Comparison of ENCODE assay signal across 1 cellular context in genomic region chr11:57667715-57668466, GRCh38.
TF ChIP-seq lines count a peak whose summit lies in the region.

Gene ZDHHC5, plus strand, starts transcription at chr11:57668114. Its CDS starts 4,977 bp downstream, at chr11:57673091.

TF ChIP-seq in K562, 482 proteins besides CTCF, POLR2A, EP300 and RAD21 (continued from another document and continues in another):
- TF ChIP-seq SFPQ (IDR thresholded peaks at IDR 0.05; ENCODE audit: low read depth, low read length) (no peak), GATAD2A (IDR thresholded peaks at IDR 0.05) (no peak), ZNF239 (CRISPR knock-in tag; IDR thresholded peaks at IDR 0.05) (no peak), ZZZ3 (IDR thresholded peaks at IDR 0.05) (no peak), KLF10 (CRISPR knock-in tag; IDR thresholded peaks at IDR 0.05) (no peak), ZNF282 (CRISPR knock-in tag; IDR thresholded peaks at IDR 0.05) (no peak; the same call in 1 of the 2 replicates), POLR2G (IDR thresholded peaks at IDR 0.05; ENCODE audit: low read depth, low read length) (peak; percentile 97), SLC30A9 (CRISPR knock-in tag; IDR thresholded peaks at IDR 0.05) (no peak), ASH1L (IDR thresholded peaks at IDR 0.05; ENCODE audit: borderline replicate concordance, low read depth, partially characterized antibody) (no peak), ZSCAN29 (IDR thresholded peaks at IDR 0.05) (no peak), MIER1 (IDR thresholded peaks at IDR 0.05; ENCODE audit: low read depth) (no peak), ZNF695 (CRISPR knock-in tag; IDR thresholded peaks at IDR 0.05) (no peak), ATF3 (IDR thresholded peaks at IDR 0.05) (no peak), ATF3 (CRISPR knock-in tag; conservative IDR thresholded peaks at IDR 0.05) (no peak), ZNF253 (CRISPR knock-in tag; conservative IDR thresholded peaks at IDR 0.05) (no peak), HMG20A (CRISPR knock-in tag; conservative IDR thresholded peaks at IDR 0.05) (no peak), ILF3 (IDR thresholded peaks at IDR 0.05; ENCODE audit: borderline replicate concordance) (peak; percentile 75; the same call in 1 of the 2 replicates), TAL1 (IDR thresholded peaks at IDR 0.05) (no peak), U2AF2 (optimal IDR thresholded peaks at IDR 0.05; ENCODE audit: low read depth, low read length) (no peak), CLOCK (CRISPR knock-in tag; IDR thresholded peaks at IDR 0.05; ENCODE audit: borderline replicate concordance) (no peak), HNRNPLL (IDR thresholded peaks at IDR 0.05; ENCODE audit: low read depth, low read length, poor library complexity, severe bottlenecking) (peak; percentile 44), ATF1 (CRISPR knock-in tag; IDR thresholded peaks at IDR 0.05) (peak; percentile 52; the same call in 1 of the 2 replicates), ATF1 (tag; IDR thresholded peaks at IDR 0.05) (peak; percentile 91), SMARCA5 (IDR thresholded peaks at IDR 0.05) (no peak), ZNF384 (IDR thresholded peaks at IDR 0.05; ENCODE audit: low read depth, low read length) (no peak), ZKSCAN3 (CRISPR knock-in tag; IDR thresholded peaks at IDR 0.05) (no peak), RBBP5 (IDR thresholded peaks at IDR 0.05; ENCODE audit: borderline replicate concordance, insufficient read depth, low read length, poor library complexity, severe bottlenecking) (peak; percentile 97), ELK1 (CRISPR knock-in tag; IDR thresholded peaks at IDR 0.05) (no peak), MEIS2 (IDR thresholded peaks at IDR 0.05; ENCODE audit: partially characterized antibody) (peak; percentile 55), SRSF3 (IDR thresholded peaks at IDR 0.05; ENCODE audit: insufficient read depth, low read length) (no peak), HNRNPUL1 (IDR thresholded peaks at IDR 0.05; ENCODE audit: low read length) (no peak), CREB1 (IDR thresholded peaks at IDR 0.05) (peak; percentile 61), CREB1 (CRISPR knock-in tag; IDR thresholded peaks at IDR 0.05) (peak; percentile 86), ZKSCAN8 (CRISPR knock-in tag; IDR thresholded peaks at IDR 0.05) (no peak), PTBP1 (IDR thresholded peaks at IDR 0.05; ENCODE audit: low read depth, low read length) (no peak), ESRRA (IDR thresholded peaks at IDR 0.05; ENCODE audit: borderline replicate concordance, low read depth) (peak; percentile 90), ZNF354B (CRISPR knock-in tag; IDR thresholded peaks at IDR 0.05) (no peak), NKRF (IDR thresholded peaks at IDR 0.05; ENCODE audit: borderline replicate concordance) (peak; percentile 39; the same call in 1 of the 2 replicates), POLR2H (tag; IDR thresholded peaks at IDR 0.05; ENCODE audit: low read depth) (0 out of 2 replicates have a peak, but pooled peaks have one; percentile 4), HES1 (IDR thresholded peaks at IDR 0.05; ENCODE audit: low read depth) (no peak), ARID1B (IDR thresholded peaks at IDR 0.05) (no peak), ZNF3 (CRISPR knock-in tag; IDR thresholded peaks at IDR 0.05) (no peak), HDAC8 (tag; IDR thresholded peaks at IDR 0.05) (peak; percentile 91; the same call in 1 of the 2 replicates), CC2D1A (IDR thresholded peaks at IDR 0.05) (no peak), CREB5 (CRISPR knock-in tag; IDR thresholded peaks at IDR 0.05) (no peak)
- TF ChIP-seq, protein P1, sequence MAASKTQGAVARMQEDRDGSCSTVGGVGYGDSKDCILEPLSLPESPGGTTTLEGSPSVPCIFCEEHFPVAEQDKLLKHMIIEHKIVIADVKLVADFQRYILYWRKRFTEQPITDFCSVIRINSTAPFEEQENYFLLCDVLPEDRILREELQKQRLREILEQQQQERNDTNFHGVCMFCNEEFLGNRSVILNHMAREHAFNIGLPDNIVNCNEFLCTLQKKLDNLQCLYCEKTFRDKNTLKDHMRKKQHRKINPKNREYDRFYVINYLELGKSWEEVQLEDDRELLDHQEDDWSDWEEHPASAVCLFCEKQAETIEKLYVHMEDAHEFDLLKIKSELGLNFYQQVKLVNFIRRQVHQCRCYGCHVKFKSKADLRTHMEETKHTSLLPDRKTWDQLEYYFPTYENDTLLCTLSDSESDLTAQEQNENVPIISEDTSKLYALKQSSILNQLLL (CRISPR knock-in tag; IDR thresholded peaks at IDR 0.05; ENCODE audit: borderline replicate concordance): no peak
- TF ChIP-seq, protein P2, sequence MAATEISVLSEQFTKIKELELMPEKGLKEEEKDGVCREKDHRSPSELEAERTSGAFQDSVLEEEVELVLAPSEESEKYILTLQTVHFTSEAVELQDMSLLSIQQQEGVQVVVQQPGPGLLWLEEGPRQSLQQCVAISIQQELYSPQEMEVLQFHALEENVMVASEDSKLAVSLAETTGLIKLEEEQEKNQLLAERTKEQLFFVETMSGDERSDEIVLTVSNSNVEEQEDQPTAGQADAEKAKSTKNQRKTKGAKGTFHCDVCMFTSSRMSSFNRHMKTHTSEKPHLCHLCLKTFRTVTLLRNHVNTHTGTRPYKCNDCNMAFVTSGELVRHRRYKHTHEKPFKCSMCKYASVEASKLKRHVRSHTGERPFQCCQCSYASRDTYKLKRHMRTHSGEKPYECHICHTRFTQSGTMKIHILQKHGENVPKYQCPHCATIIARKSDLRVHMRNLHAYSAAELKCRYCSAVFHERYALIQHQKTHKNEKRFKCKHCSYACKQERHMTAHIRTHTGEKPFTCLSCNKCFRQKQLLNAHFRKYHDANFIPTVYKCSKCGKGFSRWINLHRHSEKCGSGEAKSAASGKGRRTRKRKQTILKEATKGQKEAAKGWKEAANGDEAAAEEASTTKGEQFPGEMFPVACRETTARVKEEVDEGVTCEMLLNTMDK (IDR thresholded peaks at IDR 0.05; ENCODE audit: borderline replicate concordance, insufficient read depth, low read depth, low read length, poor library complexity, severe bottlenecking): peak; percentile 99
- TF ChIP-seq, protein P3, sequence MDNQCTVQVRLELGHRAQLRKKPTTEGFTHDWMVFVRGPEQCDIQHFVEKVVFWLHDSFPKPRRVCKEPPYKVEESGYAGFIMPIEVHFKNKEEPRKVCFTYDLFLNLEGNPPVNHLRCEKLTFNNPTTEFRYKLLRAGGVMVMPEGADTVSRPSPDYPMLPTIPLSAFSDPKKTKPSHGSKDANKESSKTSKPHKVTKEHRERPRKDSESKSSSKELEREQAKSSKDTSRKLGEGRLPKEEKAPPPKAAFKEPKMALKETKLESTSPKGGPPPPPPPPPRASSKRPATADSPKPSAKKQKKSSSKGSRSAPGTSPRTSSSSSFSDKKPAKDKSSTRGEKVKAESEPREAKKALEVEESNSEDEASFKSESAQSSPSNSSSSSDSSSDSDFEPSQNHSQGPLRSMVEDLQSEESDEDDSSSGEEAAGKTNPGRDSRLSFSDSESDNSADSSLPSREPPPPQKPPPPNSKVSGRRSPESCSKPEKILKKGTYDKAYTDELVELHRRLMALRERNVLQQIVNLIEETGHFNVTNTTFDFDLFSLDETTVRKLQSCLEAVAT (IDR thresholded peaks at IDR 0.05): peak in 1 of 2 experiments; percentile 29; a peak in 2 of 4 replicates
